In genomic region chr14:32345311-32345771, GRCh38 we compare ENCODE assay signal across 1 cellular context.
TF ChIP-seq lines count a peak whose summit lies in the region.

No MANE protein-coding gene starts in this region.

TF ChIP-seq in SK-N-SH, 30 proteins besides CTCF, POLR2A, EP300 and RAD21 (continued from another document):
- TF ChIP-seq, protein P1, sequence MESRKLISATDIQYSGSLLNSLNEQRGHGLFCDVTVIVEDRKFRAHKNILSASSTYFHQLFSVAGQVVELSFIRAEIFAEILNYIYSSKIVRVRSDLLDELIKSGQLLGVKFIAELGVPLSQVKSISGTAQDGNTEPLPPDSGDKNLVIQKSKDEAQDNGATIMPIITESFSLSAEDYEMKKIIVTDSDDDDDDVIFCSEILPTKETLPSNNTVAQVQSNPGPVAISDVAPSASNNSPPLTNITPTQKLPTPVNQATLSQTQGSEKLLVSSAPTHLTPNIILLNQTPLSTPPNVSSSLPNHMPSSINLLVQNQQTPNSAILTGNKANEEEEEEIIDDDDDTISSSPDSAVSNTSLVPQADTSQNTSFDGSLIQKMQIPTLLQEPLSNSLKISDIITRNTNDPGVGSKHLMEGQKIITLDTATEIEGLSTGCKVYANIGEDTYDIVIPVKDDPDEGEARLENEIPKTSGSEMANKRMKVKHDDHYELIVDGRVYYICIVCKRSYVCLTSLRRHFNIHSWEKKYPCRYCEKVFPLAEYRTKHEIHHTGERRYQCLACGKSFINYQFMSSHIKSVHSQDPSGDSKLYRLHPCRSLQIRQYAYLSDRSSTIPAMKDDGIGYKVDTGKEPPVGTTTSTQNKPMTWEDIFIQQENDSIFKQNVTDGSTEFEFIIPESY (IDR thresholded peaks at IDR 0.05; ENCODE audit: borderline replicate concordance, low read depth) = no peak
- no peak for TF ChIP-seq USF2 (IDR thresholded peaks at IDR 0.05; ENCODE audit: borderline replicate concordance, low read depth, low read length)
- TF ChIP-seq SIN3A (IDR thresholded peaks at IDR 0.05; ENCODE audit: borderline replicate concordance, low read depth, low read length) = no peak
